In genomic region chr12:10214131-10214876, GRCh38 we compare ENCODE assay signal across 1 cellular context.
TF ChIP-seq lines count a peak whose summit lies in the region.

No MANE protein-coding gene starts in this region.

TF ChIP-seq in endothelial cell of umbilical vein, 7 proteins besides CTCF, POLR2A, EP300 and RAD21:
- TF ChIP-seq POLR2AphosphoS5 (IDR thresholded peaks at IDR 0.05; ENCODE audit: insufficient read depth, low read depth, low read length) = no peak
- no peak for TF ChIP-seq JUN (IDR thresholded peaks at IDR 0.05; ENCODE audit: borderline replicate concordance, insufficient read depth, insufficient read length, low read depth)
- no peak for TF ChIP-seq EZH2 (IDR thresholded peaks at IDR 0.05; ENCODE audit: borderline replicate concordance, low read depth, low read length, severe bottlenecking)
- no peak for TF ChIP-seq MYC (IDR thresholded peaks at IDR 0.05; ENCODE audit: low read depth, low read length)
- TF ChIP-seq GATA2 (IDR thresholded peaks at IDR 0.05; ENCODE audit: insufficient read depth, insufficient read length, low read depth, low read length) = no peak
- no peak for TF ChIP-seq FOS (IDR thresholded peaks at IDR 0.05; ENCODE audit: borderline replicate concordance, insufficient read depth, low read length)
- no peak for TF ChIP-seq MAX (IDR thresholded peaks at IDR 0.05; ENCODE audit: insufficient read depth, insufficient read length)
